ENCODE assay signal across 17 cellular contexts in genomic region chr5:10729320-10730133, GRCh38. TPM values are rescaled to one million over a fixed set of nuclear protein-coding genes. Genes with fewer than 3 reads are reported as not detected.
DNase-seq lines count a peak whose midpoint lies in the region; ATAC-seq lines count a peak whose summit lies in the region.
"Had no signal": no experiment of that assay in that cellular context is flagged by ENCODE, and none has a peak within 500 bp of the region (broad histone marks: within the 10 kb centered on the region; RNA-seq: fewer than 3 reads in every experiment).

No MANE protein-coding gene starts in this region.

- ATAC-seq in naive B cell (ENCODE audit: low read depth in 2 of 2) = peak; percentile 24 to 33
- ATAC-seq in naive thymus-derived CD8-positive, alpha-beta T cell = no peak

- peak overlapping the region in 4 of 6 donors; percentile 19 to 91 (median 59) for H3K27ac Mint-ChIP-seq in naive B cell
- peak overlapping the region in 1 of 10 donors; percentile 56 for H3K27ac Mint-ChIP-seq in naive thymus-derived CD8-positive, alpha-beta T cell

- DNase-seq in EH (ENCODE audit: low read depth) = peak; percentile 70
- peak; percentile 64 to 78 for DNase-seq in SJSA1 (ENCODE audit: low read depth in 1 of 2, low spot score in 2 of 2)
- peak; percentile 14 for DNase-seq in naive B cell
- DNase-seq in COLO829 (ENCODE audit: low spot score) = no peak
- DNase-seq in NCI-H2196 (lab: John Stamatoyannopoulos, UW; ENCODE audit: unreplicated experiment) = no peak
- no peak for DNase-seq in naive thymus-derived CD8-positive, alpha-beta T cell
- DNase-seq: activated CD4-positive, alpha-beta T cell treated with anti-CD3 and anti-CD28 coated beads for 4 hours; activated CD8-positive, alpha-beta memory T cell treated with anti-CD3 and anti-CD28 coated beads, Interleukin-2, amount 50 U/mL, for 48 hours; activated naive CD4-positive, alpha-beta T cell treated with Interleukin-2 at 50 U/mL for 16 hours; DMS79 treated with DMSO at 0.1 percent for 48 hours; foreskin fibroblast; KG1; NCI-H526; PC-9; trophoblast cell had no signal

- peak overlapping the region; percentile 33; the same call in 1 of the 2 replicates for H3K9ac ChIP-seq in HUES64 (ENCODE audit: low read depth, low read length)

- POLR2A ChIA-PET in naive thymus-derived CD8-positive, alpha-beta T cell (lab: Charles Lee) = no interaction called here

- no peaks in the 10 kb centered on the region for H3K4me1 ChIP-seq in HUES64 (ENCODE audit: insufficient read depth, low read length)
- H3K4me1 ChIP-seq in SJSA1 (replicated peaks) = peaks cover 51% of the 10 kb centered on the region

- H3K36me3 ChIP-seq in HUES64 (ENCODE audit: insufficient read depth, low read length) = peaks cover 13% of the 10 kb centered on the region; the same call in 1 of the 2 replicates
- H3K36me3 ChIP-seq in SJSA1 = peaks cover 62% of the 10 kb centered on the region

- H3K27ac ChIP-seq in HUES64 (ENCODE audit: low read depth, low read length) = no peak overlapping the region
- 0 out of 2 replicates have a peak overlapping the region, but pooled peaks have one; percentile 1 for H3K27ac ChIP-seq in SJSA1
- H3K27ac ChIP-seq: skin epidermis had no signal

- no peaks in the 10 kb centered on the region for H3K27me3 Mint-ChIP-seq in naive B cell
- no peaks in the 10 kb centered on the region for H3K27me3 Mint-ChIP-seq in naive thymus-derived CD8-positive, alpha-beta T cell

- H3K4me3 Mint-ChIP-seq in naive B cell = peak overlapping the region in 1 of 8 donors; percentile 30
- no peak overlapping the region for H3K4me3 Mint-ChIP-seq in naive thymus-derived CD8-positive, alpha-beta T cell

- H3K4me1 Mint-ChIP-seq in naive B cell = peaks cover 41 to 50% (median 42%) of the 10 kb centered on the region in 3 donors
- peaks cover 7 to 46% (median 14%) of the 10 kb centered on the region in 4 donors for H3K4me1 Mint-ChIP-seq in naive thymus-derived CD8-positive, alpha-beta T cell

- no peaks in the 10 kb centered on the region for H3K9me3 ChIP-seq in HUES64 (ENCODE audit: insufficient read depth, low read depth, low read length)
- H3K9me3 ChIP-seq in SJSA1 (replicated peaks) = no peaks in the 10 kb centered on the region

- 89% methylated on average over 9 of the region's 9 CpGs for WGBS in HUES64

- H3K27me3 ChIP-seq in HUES64 (ENCODE audit: insufficient read depth, low read length) (no peaks in the 10 kb centered on the region), SJSA1 (replicated peaks) (no peaks in the 10 kb centered on the region)

- no peaks in the 10 kb centered on the region for H3K9me3 Mint-ChIP-seq in naive B cell
- H3K9me3 Mint-ChIP-seq in naive thymus-derived CD8-positive, alpha-beta T cell = no peaks in the 10 kb centered on the region

- peaks cover 7 to 9% of the 10 kb centered on the region in 2 donors for H3K36me3 Mint-ChIP-seq in naive B cell
- peaks cover 0 to 54% (median 18%) of the 10 kb centered on the region in 3 donors for H3K36me3 Mint-ChIP-seq in naive thymus-derived CD8-positive, alpha-beta T cell

- no peak overlapping the region for H3K4me3 ChIP-seq in HUES64 (ENCODE audit: low read length)
- no peak overlapping the region for H3K4me3 ChIP-seq in SJSA1
- H3K4me3 ChIP-seq: PC-9, skin epidermis had no signal

RNA-seq across cellular contexts. Expression of gene DAP, which starts 31.5 kb away (rescaled TPM):
- 47.8 TPM for polyA plus RNA-seq in HUES64 (2013, experiment 1 of 2)
- polyA plus RNA-seq in HUES64 (2013, experiment 2 of 2) = 58.1 TPM
- total RNA-seq in SJSA1 (2014; rRNA removed; shearing (Covaris generic)) = 40.6 and 64.6 TPM in 2 replicates
- polyA plus RNA-seq in naive B cell (ENCODE audit: low read depth in 6 of 6) = 10 to 100 TPM; 48.6 to 90.4 (median 62.8) TPM
- 10 to 100 TPM; 31.0 to 32.3 TPM for total RNA-seq in naive thymus-derived CD8-positive, alpha-beta T cell
- polyA plus RNA-seq in naive thymus-derived CD8-positive, alpha-beta T cell = 10 to 100 TPM; 42.7 to 71.9 (median 53.0) TPM

Comparison
In these comparisons a context has a peak if more than half of its experiments do, and no peak if none do; other contexts are left out.
1. DNase-seq: peak in EH (single experiment), SJSA1 (2 of 2) and naive B cell (single experiment); none in COLO829 (single experiment), NCI-H2196 (single experiment) and naive thymus-derived CD8-positive, alpha-beta T cell (0 of 10).
2. ATAC-seq: peak in naive B cell (2 of 2); none in naive thymus-derived CD8-positive, alpha-beta T cell (0 of 2).